Comparison of ENCODE assay signal across 19 cellular contexts in the genomic region with DNA sequence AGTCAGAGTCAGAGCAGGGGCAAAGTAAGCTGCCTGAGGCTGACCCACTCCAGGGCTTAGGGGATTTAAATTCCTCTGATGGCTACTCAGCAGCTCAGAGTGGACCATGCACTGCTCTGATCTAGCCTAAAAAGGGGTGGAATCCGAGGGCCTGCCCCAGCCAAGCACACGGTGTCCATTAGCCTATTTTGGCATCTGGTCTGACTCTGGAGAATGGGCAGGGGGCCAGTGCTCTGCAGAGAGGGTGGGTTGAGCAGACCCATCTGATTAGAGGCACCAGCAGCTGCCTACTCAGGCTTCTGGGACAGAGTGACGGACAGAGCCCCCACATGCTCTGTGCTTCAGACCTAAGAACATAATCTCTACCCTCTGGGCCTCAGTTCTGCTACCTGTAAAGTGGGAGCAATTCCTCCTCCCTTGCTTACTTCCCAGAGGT. TPM values are rescaled to one million over a fixed set of nuclear protein-coding genes. Genes with fewer than 3 reads are reported as not detected.
DNase-seq lines count a peak whose midpoint lies in the region; ATAC-seq and FAIRE-seq lines count a peak whose summit lies in the region.
"Had no signal": no experiment of that assay in that cellular context is flagged by ENCODE, and none has a peak within 500 bp of the region (broad histone marks: within the 10 kb centered on the region; RNA-seq: fewer than 3 reads in every experiment).

No MANE protein-coding gene starts in this region.

- peaks cover 0 to 4% of the 10 kb centered on the region in 2 donors for H3K4me1 ChIP-seq in aorta (ENCODE audit: control insufficient read depth in 1 of 2, insufficient read depth in 2 of 2, low read length in 2 of 2)
- H3K4me1 ChIP-seq: Peyer's patch had no signal

- no peak overlapping the region for H3K4me3 ChIP-seq in aorta (ENCODE audit: low read length in 2 of 2)
- H3K4me3 ChIP-seq: Peyer's patch had no signal

- H3K36me3 ChIP-seq in aorta (ENCODE audit: control insufficient read depth in 1 of 2, insufficient read depth in 2 of 2, low read length in 1 of 2), result no peaks in the 10 kb centered on the region
- H3K36me3 ChIP-seq: Peyer's patch had no signal

- H3K9me3 ChIP-seq in aorta (ENCODE audit: control insufficient read depth, low read length), result no peaks in the 10 kb centered on the region
- H3K9me3 ChIP-seq: Peyer's patch had no signal

- WGBS in aorta, 2 donors, result 11 to 12% methylated on average over 3 of the region's 3 CpGs

- FAIRE-seq in frontal cortex (lab: Jason Lieb, UNC), result no peak
- FAIRE-seq: small intestine had no signal

- peak; percentile 81 for ATAC-seq in aorta (ENCODE audit: low FRiP score)
- ATAC-seq: effector memory CD8-positive, alpha-beta T cell; naive thymus-derived CD4-positive, alpha-beta T cell had no signal

- DNase-seq in activated effector memory CD4-positive, alpha-beta T cell treated with anti-CD3 and anti-CD28 coated beads, Interleukin-2, amount 50 U/mL, for 16 hours, result peak; percentile 51
- no peak for DNase-seq in activated effector memory CD4-positive, alpha-beta T cell treated with Interleukin-2 at 50 U/mL for 16 hours
- peak; percentile 38 for DNase-seq in fibroblast of the conjunctiva (ENCODE audit: low read depth)
- DNase-seq in myocyte (ENCODE audit: low read depth), result peak; percentile 47
- DNase-seq in aorta, result peak; percentile 70 to 91
- no peak for DNase-seq in cerebellar cortex (ENCODE audit: low spot score)
- no peak for DNase-seq in UCSD-AML1 (lab: John Stamatoyannopoulos, UW; ENCODE audit: unreplicated experiment)
- DNase-seq in frontal cortex (ENCODE audit: low spot score in 2 of 2), result no peak
- DNase-seq: activated CD4-positive, alpha-beta T cell treated with anti-CD3 and anti-CD28 coated beads for 1 hour; activated CD8-positive, alpha-beta memory T cell treated with anti-CD3 and anti-CD28 coated beads for 24 hours; COR-L47; effector memory CD8-positive, alpha-beta T cell; EL; naive thymus-derived CD4-positive, alpha-beta T cell; NCI-H1105; NCI-H2081; small intestine; stimulated activated CD4-positive, alpha-beta T cell treated with anti-CD3 and anti-CD28 coated beads, Interleukin-4, amount 100 ng/mL, for 1 hour had no signal

- no peaks in the 10 kb centered on the region for H3K27me3 ChIP-seq in aorta (ENCODE audit: control insufficient read depth in 1 of 2, insufficient read depth in 2 of 2, low read length in 1 of 2)
- H3K27me3 ChIP-seq: Peyer's patch had no signal

- intact Hi-C loops in aorta (cut with DNase I), result loop anchor here in 1 of 2 donors (2.0 kb wide), 1 partner anchor 20 kb away; no protein-coding TSS in a partner anchor

- H3K27ac ChIP-seq in aorta (ENCODE audit: low read depth in 1 of 2, low read length in 2 of 2), result peak overlapping the region in 1 of 2 donors; percentile 74
- H3K27ac ChIP-seq: Peyer's patch had no signal

RNA-seq across cellular contexts. Expression of gene TGM2, which starts 25.9 kb away (rescaled TPM):
- total RNA-seq in myocyte, result 1.0 and 2.6 TPM in 2 replicates
- polyA plus RNA-seq in myocyte (2012), result 5.9 TPM
- 100 to 1,000 TPM; 449 to 561 TPM for total RNA-seq in aorta
- 100 to 1,000 TPM in 1 of 2 donors, 10 to 100 TPM in 1; 44.2 to 193 TPM for polyA plus RNA-seq in aorta
- 3.3 TPM for total RNA-seq in frontal cortex
- polyA plus RNA-seq: naive thymus-derived CD4-positive, alpha-beta T cell had no signal

Comparison
In these comparisons a context has a peak if more than half of its experiments do, and no peak if none do; other contexts are left out.
1. DNase-seq: peak in activated effector memory CD4-positive, alpha-beta T cell treated with anti-CD3 and anti-CD28 coated beads, Interleukin-2, amount 50 U/mL, for 16 hours (single experiment), fibroblast of the conjunctiva (single experiment), myocyte (single experiment) and aorta (2 of 2); none in activated effector memory CD4-positive, alpha-beta T cell treated with Interleukin-2 at 50 U/mL for 16 hours (single experiment), cerebellar cortex (single experiment), UCSD-AML1 (single experiment) and frontal cortex (0 of 2).
2. RNA of gene TGM2, which starts 25.9 kb away (total RNA-seq): 449 to 561 TPM in aorta; 3.3 TPM in frontal cortex (single experiment) and 1.0 to 2.6 TPM in myocyte; every median in the first group is over 100 times any median in the second.